13 cellular contexts compared by ENCODE assay signal in genomic region chr2:33366473-33366872, GRCh38.
DNase-seq lines count a peak whose midpoint lies in the region; ATAC-seq and TF ChIP-seq lines count a peak whose summit lies in the region.
"Had no signal": no experiment of that assay in that cellular context is flagged by ENCODE, and none has a peak within 500 bp of the region (broad histone marks: within the 10 kb centered on the region; RNA-seq: fewer than 3 reads in every experiment).

No MANE protein-coding gene starts in this region.

- ATAC-seq in left cardiac atrium (peak; percentile 82 to 93), psoas muscle (peak; percentile 89 to 98 (median 96))

- no peaks in the 10 kb centered on the region for H3K27me3 Mint-ChIP-seq in activated naive CD8-positive, alpha-beta T cell treated with anti-CD3 and anti-CD28 coated beads for 36 hours

- no peak for TF ChIP-seq CTCF in psoas muscle (IDR thresholded peaks at IDR 0.05)

- H3K36me3 Mint-ChIP-seq in activated naive CD8-positive, alpha-beta T cell treated with anti-CD3 and anti-CD28 coated beads for 36 hours: no peaks in the 10 kb centered on the region
- H3K36me3 Mint-ChIP-seq: activated naive CD4-positive, alpha-beta T cell treated with anti-CD3 and anti-CD28 coated beads, Interleukin-2, amount 50 U/mL, for 72 hours had no signal

- H3K27me3 ChIP-seq in psoas muscle (ENCODE audit: insufficient read depth in 3 of 3, low read length in 2 of 3): no peaks in the 10 kb centered on the region

- H3K9me3 ChIP-seq in psoas muscle: no peaks in the 10 kb centered on the region

- peaks cover 2 to 7% of the 10 kb centered on the region in 2 donors for H3K36me3 ChIP-seq in psoas muscle (ENCODE audit: insufficient read depth in 1 of 2, low read depth in 1 of 2)

- H3K4me1 Mint-ChIP-seq in activated naive CD8-positive, alpha-beta T cell treated with anti-CD3 and anti-CD28 coated beads for 36 hours: no peaks in the 10 kb centered on the region

- H3K9me3 Mint-ChIP-seq in activated naive CD8-positive, alpha-beta T cell treated with anti-CD3 and anti-CD28 coated beads for 36 hours: no peaks in the 10 kb centered on the region
- H3K9me3 Mint-ChIP-seq: activated naive CD4-positive, alpha-beta T cell treated with anti-CD3 and anti-CD28 coated beads, Interleukin-2, amount 50 U/mL, for 72 hours; stimulated activated naive CD8-positive, alpha-beta T cell treated with anti-CD3 and anti-CD28 coated beads, Interleukin-15, Interleukin-2, amounts not matched to agents 100 ng/mL and 50 ng/mL, for 24 hours had no signal

- H3K27ac Mint-ChIP-seq in activated naive CD8-positive, alpha-beta T cell treated with anti-CD3 and anti-CD28 coated beads for 36 hours: no peak overlapping the region
- H3K27ac Mint-ChIP-seq: activated naive CD4-positive, alpha-beta T cell treated with anti-CD3 and anti-CD28 coated beads, Interleukin-2, amount 50 U/mL, for 72 hours; stimulated activated naive CD8-positive, alpha-beta T cell treated with anti-CD3 and anti-CD28 coated beads, Interleukin-15, Interleukin-2, amounts not matched to agents 100 ng/mL and 50 ng/mL, for 24 hours had no signal

- WGBS in psoas muscle, 3 donors: 19 to 29% (median 21%) methylated on average over 5 of the region's 5 CpGs

- H3K4me3 ChIP-seq in psoas muscle: no peak overlapping the region

- no peaks in the 10 kb centered on the region for H3K4me1 ChIP-seq in psoas muscle

- no peak overlapping the region for H3K4me3 Mint-ChIP-seq in activated naive CD8-positive, alpha-beta T cell treated with anti-CD3 and anti-CD28 coated beads for 36 hours
- H3K4me3 Mint-ChIP-seq: stimulated activated naive CD8-positive, alpha-beta T cell treated with anti-CD3 and anti-CD28 coated beads, Interleukin-15, Interleukin-2, amounts not matched to agents 100 ng/mL and 50 ng/mL, for 24 hours had no signal

- intact Hi-C loops in left cardiac atrium (cut with DNase I): no loop called here
- intact Hi-C loops in psoas muscle (cut with DNase I): no loop called here

- DNase-seq in DMS 273 (lab: John Stamatoyannopoulos, UW; ENCODE audit: unreplicated experiment) (peak; percentile 87), anterior cingulate cortex (lab: John Stamatoyannopoulos, UW) (peak in 44 of 58 donors; percentile 4 to 73 (median 32)), left cardiac atrium (no peak), psoas muscle (peak; percentile 25 to 71), NCI-H2196 (lab: John Stamatoyannopoulos, UW; ENCODE audit: unreplicated experiment) (no peak), NCI-H2081 treated with DMSO at 0.1 percent for 48 hours (lab: John Stamatoyannopoulos, UW) (no peak)
- DNase-seq in activated naive CD8-positive, alpha-beta T cell treated with anti-CD3 and anti-CD28 coated beads for 36 hours: no peak
- DNase-seq in effector CD4-positive, alpha-beta T cell: no peak
- DNase-seq: activated CD4-positive, CD25-positive, alpha-beta regulatory T cell treated with anti-CD3 and anti-CD28 coated beads, Interleukin-2, amount 50 U/mL, for 72 hours; NCI-H1930 had no signal

- H3K27ac ChIP-seq in psoas muscle: no peak overlapping the region
- H3K27ac ChIP-seq: C4-2B had no signal

Comparison
In these comparisons a context has a peak if more than half of its experiments do, and no peak if none do; other contexts are left out.
1. DNase-seq: peak in DMS 273 (single experiment), anterior cingulate cortex (44 of 58) and psoas muscle (2 of 2); none in left cardiac atrium (single experiment), NCI-H2196 (single experiment), NCI-H2081 treated with DMSO at 0.1 percent for 48 hours (single experiment), activated naive CD8-positive, alpha-beta T cell treated with anti-CD3 and anti-CD28 coated beads for 36 hours (single experiment) and effector CD4-positive, alpha-beta T cell (single experiment).